Comparison of ENCODE assay signal across 11 cellular contexts in genomic region chr14:58294201-58294600, GRCh38.
"Had no signal": no experiment of that assay in that cellular context is flagged by ENCODE, and none has a peak within 500 bp of the region (broad histone marks: within the 10 kb centered on the region; RNA-seq: fewer than 3 reads in every experiment).

No MANE protein-coding gene starts in this region.

- ATAC-seq: effector memory CD8-positive, alpha-beta T cell; gastrocnemius medialis; heart left ventricle; pancreas had no signal

- DNase-seq: activated CD4-positive, alpha-beta T cell treated with anti-CD3 and anti-CD28 coated beads, Interleukin-2, amount 50 U/mL, for 48 hours; activated gamma-delta T cell treated with Interleukin-2 at 50 U/mL for 16 hours; dermis blood vessel endothelial cell; effector memory CD8-positive, alpha-beta T cell; gastrocnemius medialis; heart left ventricle; pancreas; stimulated activated CD4-positive, alpha-beta T cell treated with anti-CD3 and anti-CD28 coated beads, Interleukin-1b, Interleukin-23, amount 100 ng/mL, for 48 hours; tibial artery had no signal

- H3K4me3 ChIP-seq: ascending aorta, gastrocnemius medialis, pancreas, tibial artery had no signal

- H3K27me3 Mint-ChIP-seq: effector memory CD8-positive, alpha-beta T cell had no signal

- H3K9me3 Mint-ChIP-seq: effector memory CD8-positive, alpha-beta T cell had no signal

- H3K9me3 ChIP-seq: ascending aorta, gastrocnemius medialis, heart left ventricle, pancreas, tibial artery had no signal

- H3K27ac ChIP-seq: ascending aorta, epithelial cell of prostate, gastrocnemius medialis, heart left ventricle, pancreas, tibial artery had no signal

- H3K27me3 ChIP-seq: ascending aorta, gastrocnemius medialis, heart left ventricle, pancreas, tibial artery had no signal
